15 cellular contexts compared by ENCODE assay signal in the genomic region with DNA sequence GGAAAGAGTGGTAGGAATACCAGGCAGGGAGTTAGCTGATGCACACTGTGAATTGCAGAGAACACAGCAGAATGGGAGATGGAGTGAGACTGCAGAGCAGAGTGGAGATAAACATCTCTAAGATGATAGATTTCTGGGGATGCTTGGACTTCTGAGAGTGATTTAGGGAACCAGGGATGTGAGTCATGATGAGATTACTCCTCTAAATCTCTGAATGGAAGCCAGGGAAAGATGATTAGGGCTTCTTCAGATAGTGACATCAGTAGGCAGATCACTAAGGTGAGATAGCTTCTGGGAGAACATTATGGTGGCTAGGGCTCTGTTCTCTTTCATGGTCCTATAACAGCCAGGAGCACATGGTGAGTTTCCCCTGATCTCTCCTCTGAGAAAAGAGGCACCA.
"Had no signal": no experiment of that assay in that cellular context is flagged by ENCODE, and none has a peak within 500 bp of the region (broad histone marks: within the 10 kb centered on the region; RNA-seq: fewer than 3 reads in every experiment).

No MANE protein-coding gene starts in this region.

- DNase-seq: activated CD4-positive, alpha-beta T cell treated with anti-CD3 and anti-CD28 coated beads, Interleukin-2, amount 10 ng/mL, durations not matched to agents 7 days and 5 days; activated CD4-positive, CD25-positive, alpha-beta regulatory T cell; activated gamma-delta T cell treated with Interleukin-2 at 50 U/mL for 16 hours; activated naive CD8-positive, alpha-beta T cell treated with anti-CD3 and anti-CD28 coated beads for 36 hours; amygdala; effector memory CD4-positive, alpha-beta T cell; islet precursor cell; natural killer cell; sigmoid colon; stimulated activated CD4-positive, alpha-beta T cell treated with anti-CD3 and anti-CD28 coated beads, Interleukin-2, amount 100 ng/mL, for 24 hours; T-helper 2 cell; thyroid gland had no signal

- H3K36me3 Mint-ChIP-seq: activated naive CD8-positive, alpha-beta T cell treated with anti-CD3 and anti-CD28 coated beads for 36 hours; natural killer cell; stimulated activated effector memory CD8-positive, alpha-beta T cell treated with anti-CD3 and anti-CD28 coated beads, Interleukin-12 subunit alpha, Interleukin-12 subunit beta, amount 100 ng/mL, for 72 hours had no signal

- H3K4me1 Mint-ChIP-seq: activated CD4-positive, alpha-beta T cell treated with anti-CD3 and anti-CD28 coated beads, Interleukin-2, amount 10 ng/mL, durations not matched to agents 7 days and 5 days; activated naive CD8-positive, alpha-beta T cell treated with anti-CD3 and anti-CD28 coated beads for 36 hours; natural killer cell; stimulated activated effector memory CD8-positive, alpha-beta T cell treated with anti-CD3 and anti-CD28 coated beads, Interleukin-12 subunit alpha, Interleukin-12 subunit beta, amount 100 ng/mL, for 72 hours had no signal

- H3K9me3 Mint-ChIP-seq: activated CD4-positive, alpha-beta T cell treated with anti-CD3 and anti-CD28 coated beads, Interleukin-2, amount 10 ng/mL, durations not matched to agents 7 days and 5 days; activated naive CD8-positive, alpha-beta T cell treated with anti-CD3 and anti-CD28 coated beads for 36 hours; dendritic cell treated with granulocyte-macrophage colony-stimulating factor and Interleukin-4, amounts not matched to agents 40 ng/mL and 50 ng/mL, for 4 days had no signal

- ATAC-seq: left lobe of liver; natural killer cell; stimulated activated effector memory CD8-positive, alpha-beta T cell treated with anti-CD3 and anti-CD28 coated beads, Interleukin-12 subunit alpha, Interleukin-12 subunit beta, amount 100 ng/mL, for 72 hours had no signal

- H3K27ac Mint-ChIP-seq: activated CD4-positive, alpha-beta T cell treated with anti-CD3 and anti-CD28 coated beads, Interleukin-2, amount 10 ng/mL, durations not matched to agents 7 days and 5 days; activated naive CD8-positive, alpha-beta T cell treated with anti-CD3 and anti-CD28 coated beads for 36 hours; dendritic cell treated with granulocyte-macrophage colony-stimulating factor and Interleukin-4, amounts not matched to agents 40 ng/mL and 50 ng/mL, for 4 days; natural killer cell; stimulated activated effector memory CD8-positive, alpha-beta T cell treated with anti-CD3 and anti-CD28 coated beads, Interleukin-12 subunit alpha, Interleukin-12 subunit beta, amount 100 ng/mL, for 72 hours had no signal

- H3K4me3 Mint-ChIP-seq: activated CD4-positive, alpha-beta T cell treated with anti-CD3 and anti-CD28 coated beads, Interleukin-2, amount 10 ng/mL, durations not matched to agents 7 days and 5 days; activated naive CD8-positive, alpha-beta T cell treated with anti-CD3 and anti-CD28 coated beads for 36 hours; dendritic cell treated with granulocyte-macrophage colony-stimulating factor and Interleukin-4, amounts not matched to agents 40 ng/mL and 50 ng/mL, for 4 days; natural killer cell; stimulated activated effector memory CD8-positive, alpha-beta T cell treated with anti-CD3 and anti-CD28 coated beads, Interleukin-12 subunit alpha, Interleukin-12 subunit beta, amount 100 ng/mL, for 72 hours had no signal

- H3K4me3 ChIP-seq: sigmoid colon, thyroid gland had no signal

- H3K27me3 Mint-ChIP-seq: activated CD4-positive, alpha-beta T cell treated with anti-CD3 and anti-CD28 coated beads, Interleukin-2, amount 10 ng/mL, durations not matched to agents 7 days and 5 days; dendritic cell treated with granulocyte-macrophage colony-stimulating factor and Interleukin-4, amounts not matched to agents 40 ng/mL and 50 ng/mL, for 4 days had no signal
